In genomic region chr19:35014774-35015173, GRCh38 we compare ENCODE assay signal across 8 cellular contexts. TPM values are rescaled to one million over a fixed set of nuclear protein-coding genes. Genes with fewer than 3 reads are reported as not detected.
DNase-seq lines count a peak whose midpoint lies in the region; ATAC-seq and TF ChIP-seq lines count a peak whose summit lies in the region.
"Not testable (repeated sequence)": the region's sequence is repeated elsewhere in the genome, so short reads cannot be mapped to it uniquely, and the experiment has no call there.
"Had no signal": no experiment of that assay in that cellular context is flagged by ENCODE, and none has a peak within 500 bp of the region (broad histone marks: within the 10 kb centered on the region; RNA-seq: fewer than 3 reads in every experiment).

No MANE protein-coding gene starts in this region.

- H3K4me3 Mint-ChIP-seq in CD8-positive, alpha-beta memory T cell: peak overlapping the region; percentile 60 to 94 (median 81)
- H3K4me3 Mint-ChIP-seq in activated B cell treated with CpG ODN at 0.5 μM for 24 hours; activated naive CD8-positive, alpha-beta T cell treated with anti-CD3 and anti-CD28 coated beads, Interleukin-2, amount 50 U/mL, for 24 hours: not testable (repeated sequence)
- H3K4me3 Mint-ChIP-seq in activated T-cell treated with anti-CD3 and anti-CD28 coated beads, Interleukin-2, amount 50 U/mL, for 72 hours: peak overlapping the region in 1 of 2 donors; percentile 36
- H3K4me3 Mint-ChIP-seq in naive thymus-derived CD8-positive, alpha-beta T cell: peak overlapping the region; percentile 75 to 97 (median 86)

- ATAC-seq in activated B cell treated with CpG ODN at 0.5 μM for 24 hours (ENCODE audit: low read depth); activated T-cell treated with anti-CD3 and anti-CD28 coated beads, Interleukin-2, amount 50 U/mL, for 72 hours (replicated peaks in 1 of 2); activated naive CD8-positive, alpha-beta T cell treated with anti-CD3 and anti-CD28 coated beads, Interleukin-2, amount 50 U/mL, for 24 hours; naive thymus-derived CD8-positive, alpha-beta T cell: not testable (repeated sequence)

- intact Hi-C loops in activated B cell treated with CpG ODN at 0.5 μM for 24 hours (cut with micrococcal nuclease): not testable (repeated sequence)

- H3K4me1 Mint-ChIP-seq in CD8-positive, alpha-beta memory T cell: peaks cover 60 to 80% (median 65%) of the 10 kb centered on the region in 3 donors
- peaks cover 31% of the 10 kb centered on the region for H3K4me1 Mint-ChIP-seq in activated B cell treated with CpG ODN at 0.5 μM for 24 hours
- H3K4me1 Mint-ChIP-seq in activated T-cell treated with anti-CD3 and anti-CD28 coated beads, Interleukin-2, amount 50 U/mL, for 72 hours (ENCODE audit: low read depth): peaks cover 56% of the 10 kb centered on the region
- peaks cover 47% of the 10 kb centered on the region for H3K4me1 Mint-ChIP-seq in activated naive CD8-positive, alpha-beta T cell treated with anti-CD3 and anti-CD28 coated beads, Interleukin-2, amount 50 U/mL, for 24 hours
- H3K4me1 Mint-ChIP-seq in naive thymus-derived CD8-positive, alpha-beta T cell: peaks cover 42 to 87% (median 76%) of the 10 kb centered on the region in 4 donors

- not testable (repeated sequence) for H3K27me3 ChIP-seq in CD8-positive, alpha-beta memory T cell (ENCODE audit: insufficient read depth, low read length, poor library complexity, severe bottlenecking); thymus (ENCODE audit: control insufficient read depth, insufficient read depth)

- H3K36me3 ChIP-seq in CD8-positive, alpha-beta memory T cell (ENCODE audit: insufficient read depth, low read length): peaks cover 60% of the 10 kb centered on the region
- H3K36me3 ChIP-seq in thymus (ENCODE audit: control insufficient read depth, insufficient read depth): peaks cover 74% of the 10 kb centered on the region

- CTCF ChIA-PET in CD8-positive, alpha-beta memory T cell (lab: Charles Lee): interaction anchor here (0.6 to 6.6 kb wide), 13 partner anchors 9 to 53 kb away, joined by 3 to 122 read pairs (median 4); partner anchors contain the start of gene GRAMD1A
- CTCF ChIA-PET in activated B cell treated with CpG ODN at 0.5 μM for 24 hours (lab: Charles Lee): interaction anchor here (0.9 to 5.5 kb wide), 3 partner anchors 12 to 375 kb away, joined by 4 to 48 read pairs (median 4); no protein-coding TSS in a partner anchor

- peaks cover 63% of the 10 kb centered on the region for H3K4me1 ChIP-seq in CD8-positive, alpha-beta memory T cell (ENCODE audit: insufficient read depth, low read length)
- H3K4me1 ChIP-seq in thymus (ENCODE audit: control insufficient read depth, insufficient read depth, low read length): not testable (repeated sequence)

- WGBS in thymus: 96% methylated on average over 4 of the region's 4 CpGs

- not testable (repeated sequence) for H3K27me3 Mint-ChIP-seq in CD8-positive, alpha-beta memory T cell; activated B cell treated with CpG ODN at 0.5 μM for 24 hours; activated T-cell treated with anti-CD3 and anti-CD28 coated beads, Interleukin-2, amount 50 U/mL, for 72 hours (ENCODE audit: low read depth); activated naive CD8-positive, alpha-beta T cell treated with anti-CD3 and anti-CD28 coated beads, Interleukin-2, amount 50 U/mL, for 24 hours; naive thymus-derived CD8-positive, alpha-beta T cell

- H3K27ac ChIP-seq in CD8-positive, alpha-beta memory T cell (ENCODE audit: low read depth, low read length): not testable (repeated sequence)
- peak overlapping the region; percentile 67 for H3K27ac ChIP-seq in thymus (ENCODE audit: low read depth)

- H3K9me3 ChIP-seq in CD8-positive, alpha-beta memory T cell (ENCODE audit: low read length); thymus (ENCODE audit: control insufficient read depth): not testable (repeated sequence)

- peak overlapping the region; percentile 90 to 99 (median 96) for H3K27ac Mint-ChIP-seq in CD8-positive, alpha-beta memory T cell
- H3K27ac Mint-ChIP-seq in activated B cell treated with CpG ODN at 0.5 μM for 24 hours: peak overlapping the region; percentile 70
- peak overlapping the region; percentile 86 for H3K27ac Mint-ChIP-seq in activated T-cell treated with anti-CD3 and anti-CD28 coated beads, Interleukin-2, amount 50 U/mL, for 72 hours
- peak overlapping the region; percentile 83 for H3K27ac Mint-ChIP-seq in activated naive CD8-positive, alpha-beta T cell treated with anti-CD3 and anti-CD28 coated beads, Interleukin-2, amount 50 U/mL, for 24 hours
- H3K27ac Mint-ChIP-seq in naive thymus-derived CD8-positive, alpha-beta T cell: peak overlapping the region; percentile 88 to 99 (median 98)

- H3K36me3 Mint-ChIP-seq in CD8-positive, alpha-beta memory T cell: peaks cover 22 to 76% (median 23%) of the 10 kb centered on the region in 3 donors
- H3K36me3 Mint-ChIP-seq in activated B cell treated with CpG ODN at 0.5 μM for 24 hours (ENCODE audit: low read depth): peaks cover 73% of the 10 kb centered on the region
- H3K36me3 Mint-ChIP-seq in activated T-cell treated with anti-CD3 and anti-CD28 coated beads, Interleukin-2, amount 50 U/mL, for 72 hours (ENCODE audit: insufficient read depth in 2 of 2): peaks cover 14 to 35% of the 10 kb centered on the region in 2 donors
- H3K36me3 Mint-ChIP-seq in activated naive CD8-positive, alpha-beta T cell treated with anti-CD3 and anti-CD28 coated beads, Interleukin-2, amount 50 U/mL, for 24 hours (ENCODE audit: low read depth): peaks cover 56% of the 10 kb centered on the region
- H3K36me3 Mint-ChIP-seq in naive thymus-derived CD8-positive, alpha-beta T cell: peaks cover 4 to 74% (median 32%) of the 10 kb centered on the region in 3 donors

- not testable (repeated sequence) for DNase-seq in CD8-positive, alpha-beta memory T cell; activated B cell treated with CpG ODN at 0.5 μM for 24 hours; activated T-cell treated with anti-CD3 and anti-CD28 coated beads, Interleukin-2, amount 50 U/mL, for 72 hours; activated naive CD8-positive, alpha-beta T cell treated with anti-CD3 and anti-CD28 coated beads, Interleukin-2, amount 50 U/mL, for 24 hours; naive thymus-derived CD8-positive, alpha-beta T cell

- POLR2A ChIA-PET in CD8-positive, alpha-beta memory T cell (lab: Charles Lee): interaction anchor here (0.6 to 4.3 kb wide), 7 partner anchors 9 to 42 kb away, joined by 3 to 48 read pairs (median 8); partner anchors contain the start of gene GRAMD1A
- POLR2A ChIA-PET in activated B cell treated with CpG ODN at 0.5 μM for 24 hours (lab: Charles Lee): interaction anchor here (0.8 to 2.8 kb wide), 3 partner anchors 14 to 42 kb away, joined by 3 to 12 read pairs (median 4); partner anchors contain the start of gene GRAMD1A
- POLR2A ChIA-PET in naive thymus-derived CD8-positive, alpha-beta T cell (lab: Charles Lee): interaction anchor here (0.5 to 34.7 kb wide), 17 partner anchors 13 to 281 kb away, joined by 3 to 1459 read pairs (median 4); partner anchors contain the start of genes GRAMD1A, SCN1B, ZNF30 and ZNF792

- TF ChIP-seq CTCF in activated B cell treated with CpG ODN at 0.5 μM for 24 hours (IDR thresholded peaks at IDR 0.05): not testable (repeated sequence)

- not testable (repeated sequence) for H3K4me3 ChIP-seq in CD8-positive, alpha-beta memory T cell (ENCODE audit: low read length); thymus (ENCODE audit: low read length)

- not testable (repeated sequence) for H3K9me3 Mint-ChIP-seq in CD8-positive, alpha-beta memory T cell; activated B cell treated with CpG ODN at 0.5 μM for 24 hours; activated T-cell treated with anti-CD3 and anti-CD28 coated beads, Interleukin-2, amount 50 U/mL, for 72 hours; activated naive CD8-positive, alpha-beta T cell treated with anti-CD3 and anti-CD28 coated beads, Interleukin-2, amount 50 U/mL, for 24 hours; naive thymus-derived CD8-positive, alpha-beta T cell

RNA-seq across cellular contexts. Expression of gene GRAMD1A, which starts 14.7 kb away (rescaled TPM):
- 100 to 1,000 TPM; 205 to 218 TPM for total RNA-seq in CD8-positive, alpha-beta memory T cell
- 51.4 TPM for polyA plus RNA-seq in CD8-positive, alpha-beta memory T cell
- 52.9 and 54.4 TPM in 2 replicates for total RNA-seq in activated B cell treated with CpG ODN at 0.5 μM for 24 hours
- 100 to 1,000 TPM; 233 to 236 TPM for total RNA-seq in activated T-cell treated with anti-CD3 and anti-CD28 coated beads, Interleukin-2, amount 50 U/mL, for 72 hours
- total RNA-seq in naive thymus-derived CD8-positive, alpha-beta T cell: 100 to 1,000 TPM; 317 to 335 TPM
- 10 to 100 TPM; 29.5 to 77.0 (median 42.0) TPM for polyA plus RNA-seq in naive thymus-derived CD8-positive, alpha-beta T cell
- 51.9 TPM for polyA plus RNA-seq in thymus

RNA-seq across cellular contexts. Expression of gene SCN1B, which starts 15.5 kb away (rescaled TPM):
- total RNA-seq in CD8-positive, alpha-beta memory T cell: 1 to 10 TPM; 1.1 to 1.9 TPM
- 1.3 TPM for polyA plus RNA-seq in CD8-positive, alpha-beta memory T cell
- 0.34 and 0.47 TPM in 2 replicates for total RNA-seq in activated B cell treated with CpG ODN at 0.5 μM for 24 hours
- total RNA-seq in activated T-cell treated with anti-CD3 and anti-CD28 coated beads, Interleukin-2, amount 50 U/mL, for 72 hours: 1 to 10 TPM; 2.7 to 4.7 TPM
- total RNA-seq in naive thymus-derived CD8-positive, alpha-beta T cell: 1 to 10 TPM; 1.6 to 2.1 TPM
- polyA plus RNA-seq in naive thymus-derived CD8-positive, alpha-beta T cell: under 1 TPM in 2 of 3 donors, not detected in 1; 0.27 to 0.28 TPM
- 3.4 TPM for polyA plus RNA-seq in thymus

RNA-seq across cellular contexts. Expression of gene HPN, which starts 26.7 kb away (rescaled TPM):
- total RNA-seq in CD8-positive, alpha-beta memory T cell: not detected
- 0.53 TPM for polyA plus RNA-seq in CD8-positive, alpha-beta memory T cell
- total RNA-seq in activated B cell treated with CpG ODN at 0.5 μM for 24 hours: not detected in 2 replicates
- total RNA-seq in activated T-cell treated with anti-CD3 and anti-CD28 coated beads, Interleukin-2, amount 50 U/mL, for 72 hours: under 1 TPM; 0.19 to 0.30 TPM
- total RNA-seq in naive thymus-derived CD8-positive, alpha-beta T cell: under 1 TPM in 1 of 2 experiments, not detected in 1; 0.16 TPM
- under 1 TPM in 1 of 3 donors, not detected in 2; 0.16 TPM for polyA plus RNA-seq in naive thymus-derived CD8-positive, alpha-beta T cell
- 0.82 TPM for polyA plus RNA-seq in thymus
- total RNA-seq: G401, H4 had no signal

RNA-seq across cellular contexts. Expression of gene ZNF792, which starts 50.7 kb away (rescaled TPM):
- 1 to 10 TPM; 7.4 to 7.5 TPM for total RNA-seq in CD8-positive, alpha-beta memory T cell
- polyA plus RNA-seq in CD8-positive, alpha-beta memory T cell: 15.4 TPM
- 4.8 and 4.9 TPM in 2 replicates for total RNA-seq in activated B cell treated with CpG ODN at 0.5 μM for 24 hours
- 1 to 10 TPM; 8.3 to 9.1 TPM for total RNA-seq in activated T-cell treated with anti-CD3 and anti-CD28 coated beads, Interleukin-2, amount 50 U/mL, for 72 hours
- 10 to 100 TPM; 34.4 to 35.5 TPM for total RNA-seq in naive thymus-derived CD8-positive, alpha-beta T cell
- 10 to 100 TPM in 2 of 3 donors, 1 to 10 TPM in 1; 9.7 to 18.7 (median 16.0) TPM for polyA plus RNA-seq in naive thymus-derived CD8-positive, alpha-beta T cell
- polyA plus RNA-seq in thymus: 2.6 TPM
